In genomic region chr21:39103689-39104088, GRCh38 we compare ENCODE assay signal across 16 cellular contexts.
DNase-seq lines count a peak whose midpoint lies in the region; ATAC-seq and TF ChIP-seq lines count a peak whose summit lies in the region.
"Had no signal": no experiment of that assay in that cellular context is flagged by ENCODE, and none has a peak within 500 bp of the region (broad histone marks: within the 10 kb centered on the region; RNA-seq: fewer than 3 reads in every experiment).

No MANE protein-coding gene starts in this region.

- peaks cover 0 to 9% of the 10 kb centered on the region in 2 donors for H3K4me1 ChIP-seq in adrenal gland (replicated peaks in 1 of 2)
- no peaks in the 10 kb centered on the region for H3K4me1 ChIP-seq in gastroesophageal sphincter
- peaks cover 18% of the 10 kb centered on the region for H3K4me1 ChIP-seq in smooth muscle cell (ENCODE audit: low read depth)
- no peaks in the 10 kb centered on the region for H3K4me1 ChIP-seq in effector memory CD4-positive, alpha-beta T cell (ENCODE audit: control insufficient read depth, insufficient read depth, low read length, poor library complexity, severe bottlenecking)
- H3K4me1 ChIP-seq: BE2C, SJSA1 had no signal

- no peak for TF ChIP-seq EP300 in gastroesophageal sphincter (IDR thresholded peaks at IDR 0.05)

- H3K4me2 ChIP-seq in smooth muscle cell = peak overlapping the region; percentile 58

- no peak for DNase-seq in CD14-positive monocyte (ENCODE audit: low spot score)
- DNase-seq in adrenal gland = peak in 1 of 7 donors; percentile 46
- DNase-seq in smooth muscle cell (lab: John Stamatoyannopoulos, UW; ENCODE audit: unreplicated experiment) = no peak
- DNase-seq in effector memory CD4-positive, alpha-beta T cell = no peak
- no peak for DNase-seq in NCI-H524 treated with DMSO at 0.1 percent for 48 hours (lab: John Stamatoyannopoulos, UW)
- DNase-seq in KG1 (lab: John Stamatoyannopoulos, UW) = no peak
- DNase-seq: activated CD4-positive, CD25-positive, alpha-beta regulatory T cell treated with anti-CD3 and anti-CD28 coated beads, Interleukin-2, amount 50 U/mL, for 72 hours; activated CD8-positive, alpha-beta memory T cell treated with anti-CD3 and anti-CD28 coated beads, Interleukin-2, amount 50 U/mL, for 48 hours; BE2C; dermis blood vessel endothelial cell; NCI-H2081; NCI-H510A treated with DMSO at 0.1 percent for 48 hours had no signal

- no peaks in the 10 kb centered on the region for H3K36me3 ChIP-seq in adrenal gland (replicated peaks in 1 of 2)
- H3K36me3 ChIP-seq in gastroesophageal sphincter = no peaks in the 10 kb centered on the region
- H3K36me3 ChIP-seq in smooth muscle cell (ENCODE audit: low read depth) = no peaks in the 10 kb centered on the region
- H3K36me3 ChIP-seq in effector memory CD4-positive, alpha-beta T cell (ENCODE audit: control insufficient read depth, insufficient read depth, low read length) = no peaks in the 10 kb centered on the region
- H3K36me3 ChIP-seq: BE2C, esophagus muscularis mucosa, SJSA1 had no signal

- no peaks in the 10 kb centered on the region for H3F3A ChIP-seq in smooth muscle cell (ENCODE audit: low read depth)

- WGBS in adrenal gland, 4 donors = 49 to 68% (median 55%) methylated on average over 4 of the region's 4 CpGs
- 65% methylated on average over 4 of the region's 4 CpGs; no CpG with 5 or more reads in 1 of the 2 donors for WGBS in gastroesophageal sphincter (ENCODE audit: low coverage in 1 of 2), 2 donors
- 47% methylated on average over 4 of the region's 4 CpGs for WGBS in smooth muscle cell (ENCODE audit: low lambda C conversion rate)

- peaks cover 0 to 4% (median 0%) of the 10 kb centered on the region in 7 donors for H3K9me3 Mint-ChIP-seq in CD14-positive monocyte

- ATAC-seq in gastroesophageal sphincter (peak; percentile 66), HG03280 (IDR thresholded peaks at IDR 0.05; ENCODE audit: unreplicated experiment) (no peak)

- intact Hi-C loops in CD14-positive monocyte (cut with micrococcal nuclease) = no loop called here
- intact Hi-C loops in adrenal gland (cut with DNase I) = no loop called here

- TF ChIP-seq POLR2A in adrenal gland (IDR thresholded peaks at IDR 0.05) (no peak), gastroesophageal sphincter (IDR thresholded peaks at IDR 0.05) (no peak)

- H4K20me1 ChIP-seq in smooth muscle cell (ENCODE audit: low read depth) = no peaks in the 10 kb centered on the region

- H3K27me3 ChIP-seq in adrenal gland = no peaks in the 10 kb centered on the region
- H3K27me3 ChIP-seq in gastroesophageal sphincter = no peaks in the 10 kb centered on the region
- H3K27me3 ChIP-seq in smooth muscle cell (ENCODE audit: low read depth) = no peaks in the 10 kb centered on the region
- no peaks in the 10 kb centered on the region for H3K27me3 ChIP-seq in effector memory CD4-positive, alpha-beta T cell (replicated peaks; ENCODE audit: control insufficient read depth, insufficient read depth, low read length, poor library complexity, severe bottlenecking)
- H3K27me3 ChIP-seq: BE2C, esophagus muscularis mucosa, SJSA1 had no signal

- H3K9me3 ChIP-seq in adrenal gland (replicated peaks in 1 of 3) (no peaks in the 10 kb centered on the region), gastroesophageal sphincter (no peaks in the 10 kb centered on the region), smooth muscle cell (replicated peaks; ENCODE audit: low read depth) (no peaks in the 10 kb centered on the region)
- H3K9me3 ChIP-seq in effector memory CD4-positive, alpha-beta T cell (ENCODE audit: control insufficient read depth, low read length) = no peaks in the 10 kb centered on the region
- H3K9me3 ChIP-seq: BE2C, esophagus muscularis mucosa, SJSA1 had no signal

- H3K27ac Mint-ChIP-seq in CD14-positive monocyte = peak overlapping the region; percentile 91 to 97 (median 94)

- no peak overlapping the region for H2AFZ ChIP-seq in smooth muscle cell (ENCODE audit: low read depth)

- H3K4me1 Mint-ChIP-seq in CD14-positive monocyte = peaks cover 60% of the 10 kb centered on the region

- no peak overlapping the region for H3K9ac ChIP-seq in smooth muscle cell (ENCODE audit: low read depth)

- H3K27ac ChIP-seq in adrenal gland = peak overlapping the region in 4 of 5 donors; percentile 19 to 77 (median 30)
- H3K27ac ChIP-seq in gastroesophageal sphincter = no peak overlapping the region
- H3K27ac ChIP-seq in smooth muscle cell (ENCODE audit: low read depth) = peak overlapping the region; percentile 65
- no peak overlapping the region for H3K27ac ChIP-seq in effector memory CD4-positive, alpha-beta T cell (ENCODE audit: insufficient read depth, low read length, poor library complexity, severe bottlenecking)
- H3K27ac ChIP-seq: SJSA1 had no signal

- TF ChIP-seq CTCF in CD14-positive monocyte (IDR thresholded peaks at IDR 0.05) (no peak), adrenal gland (IDR thresholded peaks at IDR 0.05) (no peak), gastroesophageal sphincter (IDR thresholded peaks at IDR 0.05) (no peak), smooth muscle cell (IDR thresholded peaks at IDR 0.05; ENCODE audit: borderline replicate concordance, insufficient read depth, poor library complexity, severe bottlenecking) (no peak)

- H3K27me3 Mint-ChIP-seq in CD14-positive monocyte (ENCODE audit: low read depth in 3 of 3) = peaks cover 0 to 2% (median 2%) of the 10 kb centered on the region in 3 donors

- H3K79me2 ChIP-seq in smooth muscle cell (ENCODE audit: low read depth) = no peaks in the 10 kb centered on the region

- H3K4me3 Mint-ChIP-seq in CD14-positive monocyte = no peak overlapping the region

- no peak overlapping the region for H3K4me3 ChIP-seq in adrenal gland
- H3K4me3 ChIP-seq in gastroesophageal sphincter = no peak overlapping the region
- H3K4me3 ChIP-seq in smooth muscle cell = no peak overlapping the region
- no peak overlapping the region for H3K4me3 ChIP-seq in effector memory CD4-positive, alpha-beta T cell (ENCODE audit: insufficient read depth, low read depth, low read length, poor library complexity, severe bottlenecking)
- H3K4me3 ChIP-seq: esophagus muscularis mucosa, SJSA1 had no signal

- H3K36me3 Mint-ChIP-seq in CD14-positive monocyte = peaks cover 0 to 3% of the 10 kb centered on the region in 2 donors

Comparison
In these comparisons a context has a peak if more than half of its experiments do, and no peak if none do; other contexts are left out.
1. H3K27ac ChIP-seq: peak in adrenal gland (4 of 5) and smooth muscle cell (single experiment); none in gastroesophageal sphincter (0 of 4) and effector memory CD4-positive, alpha-beta T cell (single experiment).